ENCODE assay signal across 8 cellular contexts in the genomic region with DNA sequence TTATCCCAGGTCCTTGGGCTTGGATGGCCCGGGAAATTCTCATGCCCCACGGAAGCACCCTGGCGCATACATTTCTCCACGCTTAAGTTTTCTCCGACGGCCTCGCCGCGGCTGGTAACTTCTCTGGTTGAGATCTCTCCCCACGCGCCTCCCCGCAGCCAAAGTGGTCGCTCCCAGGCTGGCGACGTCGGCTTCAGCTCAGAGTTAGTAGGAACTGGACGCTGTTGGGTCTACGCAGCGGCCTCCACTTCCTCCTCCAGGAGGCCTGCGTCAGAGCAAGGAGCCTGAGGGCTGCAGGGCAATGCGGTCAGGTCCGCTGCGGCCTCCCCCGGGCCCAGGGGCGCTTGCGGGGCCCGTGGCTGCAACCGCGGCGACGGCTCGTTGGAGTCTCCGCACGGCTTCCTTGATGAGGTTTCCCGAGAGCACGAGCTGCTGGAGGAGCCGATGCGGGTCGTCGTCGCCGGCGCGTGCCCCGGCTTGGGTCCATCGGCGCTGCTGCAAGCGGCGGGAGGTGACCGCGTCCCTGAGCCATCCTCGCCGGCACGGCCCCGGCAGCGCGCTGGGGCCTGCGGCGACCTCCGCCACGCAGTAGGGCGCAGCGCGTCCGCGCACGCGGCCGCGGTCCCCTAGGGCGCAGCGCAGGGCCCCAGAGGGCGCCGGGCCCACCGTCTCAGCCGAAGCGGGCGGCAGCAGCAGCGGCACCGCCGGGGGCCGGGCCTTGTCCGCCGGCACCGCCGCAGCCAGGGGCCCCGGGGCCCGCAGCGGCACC. TPM values are rescaled to one million over a fixed set of nuclear protein-coding genes. Genes with fewer than 3 reads are reported as not detected.
A peak's percentile ranks its signal among the peaks of the same experiment; 100 is the strongest.
DNase-seq lines count a peak whose midpoint lies in the region; ATAC-seq lines count a peak whose summit lies in the region.

No MANE protein-coding gene starts in this region.

- no peaks in the 10 kb centered on the region for H3K9me3 ChIP-seq in right cardiac atrium (ENCODE audit: control insufficient read depth, low read length)

- peak overlapping the region; percentile 83 for H3K27ac Mint-ChIP-seq in activated naive CD8-positive, alpha-beta T cell treated with anti-CD3 and anti-CD28 coated beads, Interleukin-2, amount 10 ng/mL, durations not matched to agents 7 days and 5 days

- ATAC-seq in HG02884 (IDR thresholded peaks at IDR 0.05; ENCODE audit: unreplicated experiment) (peak; percentile 23), right cardiac atrium (peak; percentile 7 to 22)
- ATAC-seq in activated naive CD8-positive, alpha-beta T cell treated with anti-CD3 and anti-CD28 coated beads, Interleukin-2, amount 10 ng/mL, durations not matched to agents 7 days and 5 days (ENCODE audit: low read depth) = peak; percentile 38

- no peaks in the 10 kb centered on the region for H3K9me3 Mint-ChIP-seq in activated naive CD8-positive, alpha-beta T cell treated with anti-CD3 and anti-CD28 coated beads, Interleukin-2, amount 10 ng/mL, durations not matched to agents 7 days and 5 days

- peaks cover 31% of the 10 kb centered on the region for H3K4me1 Mint-ChIP-seq in activated naive CD8-positive, alpha-beta T cell treated with anti-CD3 and anti-CD28 coated beads, Interleukin-2, amount 10 ng/mL, durations not matched to agents 7 days and 5 days

- peak overlapping the region; percentile 67 for H3K4me3 ChIP-seq in right cardiac atrium (ENCODE audit: low read length)

- H3K36me3 Mint-ChIP-seq in activated naive CD8-positive, alpha-beta T cell treated with anti-CD3 and anti-CD28 coated beads, Interleukin-2, amount 10 ng/mL, durations not matched to agents 7 days and 5 days = peaks cover 20% of the 10 kb centered on the region

- WGBS in right cardiac atrium = under 1% methylated on average over 89 of the region's 89 CpGs

- peak; percentile 57 for DNase-seq in SIG-M5 treated with dmso at 0.1 percent for 504 hours (lab: John Stamatoyannopoulos, UW; ENCODE audit: unreplicated experiment)
- DNase-seq in SIG-M5 (lab: John Stamatoyannopoulos, UW) = no peak
- DNase-seq in OCI-M1 (lab: John Stamatoyannopoulos, UW) = peak; percentile 86
- no peak for DNase-seq in activated naive CD8-positive, alpha-beta T cell treated with anti-CD3 and anti-CD28 coated beads, Interleukin-2, amount 10 ng/mL, durations not matched to agents 7 days and 5 days
- peak; percentile 50 to 82 (median 80) for DNase-seq in right cardiac atrium
- DNase-seq in retina = peak; percentile 86
- no peak for DNase-seq in SK-N-DZ (ENCODE audit: low spot score)

- POLR2A ChIA-PET in activated naive CD8-positive, alpha-beta T cell treated with anti-CD3 and anti-CD28 coated beads, Interleukin-2, amount 10 ng/mL, durations not matched to agents 7 days and 5 days (lab: Charles Lee) = interaction anchor here (1.0 to 5.2 kb wide), 5 partner anchors 13 to 353 kb away, joined by 3 to 54 read pairs (median 6); partner anchors contain the start of genes ARHGAP19, AVPI1, FRAT1 and RRP12

- H3K27me3 Mint-ChIP-seq in activated naive CD8-positive, alpha-beta T cell treated with anti-CD3 and anti-CD28 coated beads, Interleukin-2, amount 10 ng/mL, durations not matched to agents 7 days and 5 days = peaks cover 28% of the 10 kb centered on the region

- H3K27ac ChIP-seq in right cardiac atrium (ENCODE audit: low read length) = peak overlapping the region; percentile 59

- H3K4me3 Mint-ChIP-seq in activated naive CD8-positive, alpha-beta T cell treated with anti-CD3 and anti-CD28 coated beads, Interleukin-2, amount 10 ng/mL, durations not matched to agents 7 days and 5 days = peak overlapping the region; percentile 92

- peaks cover 8% of the 10 kb centered on the region for H3K4me1 ChIP-seq in right cardiac atrium (ENCODE audit: control insufficient read depth, insufficient read depth, low read length)

- intact Hi-C loops in right cardiac atrium (cut with DNase I) = loop anchor here in 2 of 4 donors (5.0 to 10.0 kb wide), 2 partner anchors 41 to 49 kb away; partner anchors contain the start of gene ARHGAP19 (in 1 of the 2)

- H3K27me3 ChIP-seq in right cardiac atrium (ENCODE audit: control insufficient read depth, insufficient read depth) = no peaks in the 10 kb centered on the region

RNA-seq across cellular contexts. Expression of gene FRAT2, which starts 0.7 kb away (rescaled TPM):
- 10 to 100 TPM; 15.3 to 16.7 TPM for total RNA-seq in activated naive CD8-positive, alpha-beta T cell treated with anti-CD3 and anti-CD28 coated beads, Interleukin-2, amount 10 ng/mL, durations not matched to agents 7 days and 5 days
- total RNA-seq in right cardiac atrium = 1 to 10 TPM; 5.0 to 7.6 (median 7.5) TPM
- 3.4 TPM for polyA plus RNA-seq in right cardiac atrium
- polyA plus RNA-seq in SK-N-DZ (2014; cell fraction: cytosol; rRNA removed) = 28.7 and 37.0 TPM in 2 replicates
- polyA plus RNA-seq in SK-N-DZ (2014; cell fraction: nucleus; rRNA removed) = 11.9 and 21.8 TPM in 2 replicates

RNA-seq across cellular contexts. Expression of gene FRAT1, which starts 14.7 kb away (rescaled TPM):
- total RNA-seq in activated naive CD8-positive, alpha-beta T cell treated with anti-CD3 and anti-CD28 coated beads, Interleukin-2, amount 10 ng/mL, durations not matched to agents 7 days and 5 days = 10 to 100 TPM; 11.0 to 11.7 TPM
- total RNA-seq in right cardiac atrium = 1 to 10 TPM; 1.6 to 6.6 (median 6.1) TPM
- polyA plus RNA-seq in right cardiac atrium = 2.7 TPM
- polyA plus RNA-seq in SK-N-DZ (2014; cell fraction: cytosol; rRNA removed) = 2.8 and 3.4 TPM in 2 replicates
- polyA plus RNA-seq in SK-N-DZ (2014; cell fraction: nucleus; rRNA removed) = 1.3 and 2.1 TPM in 2 replicates

RNA-seq across cellular contexts. Expression of gene ARHGAP19, which starts 41.3 kb away (rescaled TPM):
- 10 to 100 TPM; 35.4 to 44.5 TPM for total RNA-seq in activated naive CD8-positive, alpha-beta T cell treated with anti-CD3 and anti-CD28 coated beads, Interleukin-2, amount 10 ng/mL, durations not matched to agents 7 days and 5 days
- total RNA-seq in right cardiac atrium = 1 to 10 TPM; 3.6 to 6.3 (median 5.3) TPM
- 2.4 TPM for polyA plus RNA-seq in right cardiac atrium
- 31.5 and 48.2 TPM in 2 replicates for polyA plus RNA-seq in SK-N-DZ (2014; cell fraction: cytosol; rRNA removed)
- polyA plus RNA-seq in SK-N-DZ (2014; cell fraction: nucleus; rRNA removed) = 29.5 and 39.4 TPM in 2 replicates

Comparison
In these comparisons a context has a peak if more than half of its experiments do, and no peak if none do; other contexts are left out.
1. DNase-seq: peak in SIG-M5 treated with dmso at 0.1 percent for 504 hours (single experiment), OCI-M1 (single experiment), right cardiac atrium (3 of 3) and retina (single experiment); none in SIG-M5 (single experiment), activated naive CD8-positive, alpha-beta T cell treated with anti-CD3 and anti-CD28 coated beads, Interleukin-2, amount 10 ng/mL, durations not matched to agents 7 days and 5 days (single experiment) and SK-N-DZ (single experiment).
2. RNA of gene ARHGAP19, which starts 41.3 kb away (total RNA-seq): 35.4 to 44.5 TPM in activated naive CD8-positive, alpha-beta T cell treated with anti-CD3 and anti-CD28 coated beads, Interleukin-2, amount 10 ng/mL, durations not matched to agents 7 days and 5 days; 3.6 to 6.3 TPM in right cardiac atrium; every median in the first group is over 4 times any median in the second.
3. Peak in every context shown above with its lines, with median percentiles within 50 percentile points of each other: ATAC-seq.